8 cellular contexts compared by ENCODE assay signal in genomic region chr1:24201941-24202440, GRCh38. TPM values are rescaled to one million over a fixed set of nuclear protein-coding genes. Genes with fewer than 3 reads are reported as not detected.
DNase-seq lines count a peak whose midpoint lies in the region; ATAC-seq and TF ChIP-seq lines count a peak whose summit lies in the region.

No MANE protein-coding gene starts in this region.

- WGBS in psoas muscle, 3 donors, result 25 to 27% (median 26%) methylated on average over 5 of the region's 5 CpGs

- TF ChIP-seq CTCF in ascending aorta (IDR thresholded peaks at IDR 0.05) (peak; percentile 36 to 65 (median 61)), psoas muscle (IDR thresholded peaks at IDR 0.05) (peak; percentile 81)

- H3K27me3 ChIP-seq in MG63 (no peaks in the 10 kb centered on the region), ascending aorta (no peaks in the 10 kb centered on the region), psoas muscle (ENCODE audit: insufficient read depth in 3 of 3, low read length in 2 of 3) (peaks cover 0 to 6% (median 0%) of the 10 kb centered on the region in 3 donors)

- H3K27ac ChIP-seq in ascending aorta (no peak overlapping the region), psoas muscle (no peak overlapping the region)

- intact Hi-C loops in ascending aorta (cut with DNase I), result loop anchor here (5.0 kb wide), 1 partner anchor 435 kb away; no protein-coding TSS in a partner anchor
- intact Hi-C loops in left cardiac atrium (cut with DNase I), result loop anchor here in 1 of 2 donors (2.0 kb wide), 1 partner anchor 191 kb away; no protein-coding TSS in a partner anchor
- intact Hi-C loops in psoas muscle (cut with DNase I), result loop anchor here in 1 of 2 donors (5.0 kb wide), 1 partner anchor 430 kb away; no protein-coding TSS in a partner anchor

- DNase-seq in EL (peak; percentile 89), MG63 (peak; percentile 94), ascending aorta (ENCODE audit: low spot score in 2 of 2) (peak; percentile 39 to 90), left cardiac atrium (peak; percentile 83), psoas muscle (peak; percentile 72 to 76)

- H3K36me3 ChIP-seq in MG63 (no peaks in the 10 kb centered on the region), ascending aorta (no peaks in the 10 kb centered on the region), psoas muscle (ENCODE audit: insufficient read depth in 1 of 2, low read depth in 1 of 2) (no peaks in the 10 kb centered on the region)

- H3K4me1 ChIP-seq in ascending aorta (no peaks in the 10 kb centered on the region), psoas muscle (no peaks in the 10 kb centered on the region)

- H3K4me3 ChIP-seq in MG63, result no peak overlapping the region
- no peak overlapping the region for H3K4me3 ChIP-seq in ascending aorta
- no peak overlapping the region for H3K4me3 ChIP-seq in psoas muscle

- ATAC-seq in SK-N-SH treated with all-trans-retinoic acid at 6 μM for 48 hours (peak; percentile 90), left cardiac atrium (peak; percentile 82 to 91), psoas muscle (peak; percentile 80 to 87 (median 85)), HG02678 (IDR thresholded peaks at IDR 0.05; ENCODE audit: unreplicated experiment) (no peak), GM21528 (IDR thresholded peaks at IDR 0.05; ENCODE audit: low FRiP score, unreplicated experiment) (no peak)

- H3K9me3 ChIP-seq in MG63 (no peaks in the 10 kb centered on the region), ascending aorta (no peaks in the 10 kb centered on the region), psoas muscle (no peaks in the 10 kb centered on the region)

TF ChIP-seq in SK-N-SH treated with all-trans-retinoic acid at 6 μM for 48 hours, 23 proteins besides CTCF, POLR2A, EP300 and RAD21:
- TF ChIP-seq OSR1 (CRISPR knock-in tag; IDR thresholded peaks at IDR 0.05), result no peak
- no peak for TF ChIP-seq CSRNP3 (CRISPR knock-in tag; IDR thresholded peaks at IDR 0.05)
- no peak for TF ChIP-seq TOX (CRISPR knock-in tag; IDR thresholded peaks at IDR 0.05; ENCODE audit: borderline replicate concordance)
- TF ChIP-seq POU6F1 (CRISPR knock-in tag; IDR thresholded peaks at IDR 0.05; ENCODE audit: borderline replicate concordance, low read depth), result no peak

RNA-seq across cellular contexts. Expression of gene IFNLR1, which starts 14.9 kb away (rescaled TPM):
- total RNA-seq in MG63 (2014; rRNA removed; shearing (Covaris generic); ENCODE audit: low replicate concordance), result 0.25 and 0.36 TPM in 2 replicates
- total RNA-seq in ascending aorta (0.32 TPM), left cardiac atrium (1 to 10 TPM; 4.0 to 5.9 TPM), psoas muscle (1 to 10 TPM; 1.1 to 3.9 (median 2.1) TPM)
- polyA plus RNA-seq in psoas muscle, result 1 to 10 TPM in 2 of 3 donors, under 1 TPM in 1; 0.05 to 2.0 (median 1.9) TPM

RNA-seq across cellular contexts. Expression of gene IL22RA1, which starts 59.1 kb away (rescaled TPM):
- 0.86 TPM in 1 of 2 replicates, not detected in the other for total RNA-seq in MG63 (2014; rRNA removed; shearing (Covaris generic); ENCODE audit: low replicate concordance)
- not detected for total RNA-seq in ascending aorta
- total RNA-seq in left cardiac atrium, result under 1 TPM; 0.09 to 0.26 TPM
- under 1 TPM in 3 of 4 donors, not detected in 1; 0.08 to 0.19 (median 0.13) TPM for total RNA-seq in psoas muscle
- polyA plus RNA-seq in psoas muscle, result under 1 TPM in 1 of 3 donors, not detected in 2; 0.26 TPM

Comparison
In these comparisons a context has a peak if more than half of its experiments do, and no peak if none do; other contexts are left out.
1. ATAC-seq: peak in SK-N-SH treated with all-trans-retinoic acid at 6 μM for 48 hours (single experiment), left cardiac atrium (2 of 2) and psoas muscle (4 of 4); none in HG02678 (single experiment) and GM21528 (single experiment).
2. Peak in every context shown above with its lines, with median percentiles within 50 percentile points of each other: DNase-seq.